17 cellular contexts compared by ENCODE assay signal in the genomic region with DNA sequence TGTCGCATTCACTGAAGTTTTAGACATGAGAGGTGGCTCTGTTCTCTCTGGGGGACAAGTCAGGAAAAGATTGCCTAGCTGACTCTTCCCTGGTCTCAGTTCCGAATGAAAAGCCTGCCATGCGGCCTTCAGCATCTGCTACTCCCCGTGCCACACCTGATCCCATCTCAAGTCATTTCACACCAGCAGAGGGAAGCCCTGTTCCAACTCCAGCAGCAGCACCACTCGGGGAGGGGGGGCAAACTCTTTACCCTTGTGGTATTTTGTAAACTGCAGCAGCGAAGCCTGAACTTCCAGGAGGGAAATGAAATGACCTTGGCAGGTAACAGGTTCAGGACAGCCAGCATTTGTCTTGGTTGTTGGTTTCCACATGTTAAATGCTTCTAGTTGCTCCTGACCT. TPM values are rescaled to one million over a fixed set of nuclear protein-coding genes. Genes with fewer than 3 reads are reported as not detected.
DNase-seq lines count a peak whose midpoint lies in the region; ATAC-seq, FAIRE-seq and TF ChIP-seq lines count a peak whose summit lies in the region.
"Had no signal": no experiment of that assay in that cellular context is flagged by ENCODE, and none has a peak within 500 bp of the region (broad histone marks: within the 10 kb centered on the region; RNA-seq: fewer than 3 reads in every experiment).

No MANE protein-coding gene starts in this region.

- DNase-seq in SK-N-SH (no peak), K562 (ENCODE audit: extremely low read depth in 1 of 4, low spot score in 3 of 4) (no peak), glutamatergic neuron (no peak), upper lobe of right lung (no peak), natural killer cell (no peak), glomerular visceral epithelial cell (ENCODE audit: extremely low spot score) (no peak)
- DNase-seq: ACHN; activated naive CD4-positive, alpha-beta T cell treated with anti-CD3 and anti-CD28 coated beads, Interleukin-2, amount 50 U/mL, for 16 hours; activated T-cell treated with anti-CD3 and anti-CD28 coated beads for 4 hours; NCI-H510A; stimulated activated CD4-positive, alpha-beta T cell treated with anti-CD3 and anti-CD28 coated beads, Interleukin-15, amount 100 ng/mL, for 24 hours; stimulated activated naive CD4-positive, alpha-beta T cell had no signal

- peaks cover 6% of the 10 kb centered on the region; the same call in 1 of the 2 replicates for H3K79me2 ChIP-seq in SK-N-SH (ENCODE audit: insufficient read depth)
- H3K79me2 ChIP-seq in K562 (ENCODE audit: control insufficient read depth, insufficient read depth, low read length): no peaks in the 10 kb centered on the region

- peaks cover 16 to 27% of the 10 kb centered on the region in 2 experiments for H3K36me3 ChIP-seq in SK-N-SH (replicated peaks in 1 of 2; ENCODE audit: control insufficient read depth in 1 of 2, insufficient read depth in 2 of 2, low read length in 1 of 2)
- H3K36me3 ChIP-seq in K562 (ENCODE audit: control insufficient read depth, insufficient read depth, low read length): peaks cover 72% of the 10 kb centered on the region
- H3K36me3 ChIP-seq in upper lobe of right lung: peaks cover 5% of the 10 kb centered on the region

- no peak overlapping the region for H3K27ac ChIP-seq in SK-N-SH (ENCODE audit: low read depth in 2 of 2, low read length in 1 of 2)
- no peak overlapping the region for H3K27ac ChIP-seq in K562 (ENCODE audit: extremely low read depth, low read depth, low read length)
- H3K27ac ChIP-seq in upper lobe of right lung: no peak overlapping the region
- H3K27ac ChIP-seq: PC-9 had no signal

- H3K4me3 Mint-ChIP-seq in glutamatergic neuron (ENCODE audit: unreplicated experiment): peak overlapping the region; percentile 18
- H3K4me3 Mint-ChIP-seq in natural killer cell: no peak overlapping the region

- intact Hi-C loops in K562 (cut with micrococcal nuclease) (no loop called here), upper lobe of right lung (cut with DNase I) (no loop called here), natural killer cell (cut with micrococcal nuclease) (no loop called here)

- peak; percentile 36 for TF ChIP-seq RAD21 in SK-N-SH (IDR thresholded peaks at IDR 0.05; ENCODE audit: low read length)
- TF ChIP-seq RAD21 in K562 (CRISPR knock-in tag; conservative IDR thresholded peaks at IDR 0.05 in 1 of 2, IDR thresholded peaks at IDR 0.05 in 1 of 2): no peak

- H3K9me2 ChIP-seq in SK-N-SH: no peaks in the 10 kb centered on the region

- H3K4me1 Mint-ChIP-seq in glutamatergic neuron (ENCODE audit: low read depth, unreplicated experiment): peaks cover 75% of the 10 kb centered on the region
- H3K4me1 Mint-ChIP-seq in natural killer cell: peaks cover 0 to 8% of the 10 kb centered on the region in 2 donors

- H3K9me3 Mint-ChIP-seq in glutamatergic neuron (ENCODE audit: unreplicated experiment) (peaks cover 28% of the 10 kb centered on the region), natural killer cell (no peaks in the 10 kb centered on the region)

- H3K36me3 Mint-ChIP-seq in glutamatergic neuron (ENCODE audit: unreplicated experiment) (no peaks in the 10 kb centered on the region), natural killer cell (no peaks in the 10 kb centered on the region)

- no peak overlapping the region for H3K9ac ChIP-seq in SK-N-SH
- no peak overlapping the region for H3K9ac ChIP-seq in K562 (ENCODE audit: insufficient read depth in 1 of 2, low read depth in 2 of 2, low read length in 2 of 2)

- no peaks in the 10 kb centered on the region for H3K9me3 ChIP-seq in SK-N-SH
- no peaks in the 10 kb centered on the region for H3K9me3 ChIP-seq in K562 (replicated peaks; ENCODE audit: control insufficient read depth, insufficient read depth, low read depth, low read length)
- no peaks in the 10 kb centered on the region for H3K9me3 ChIP-seq in upper lobe of right lung

- POLR2A ChIA-PET in SK-N-SH (lab: Yijun Ruan, JAX) (interaction anchor here (1.5 kb wide), 1 partner anchor 149 kb away, joined by 3 read pairs; no protein-coding TSS in a partner anchor), K562 (lab: Yijun Ruan, JAX) (interaction anchor here (1.4 to 1.5 kb wide), 2 partner anchors 19 to 34 kb away, joined by 4 read pairs; no protein-coding TSS in a partner anchor)

- H3K27me3 Mint-ChIP-seq in glutamatergic neuron (ENCODE audit: unreplicated experiment) (peaks cover 13% of the 10 kb centered on the region), natural killer cell (ENCODE audit: low read depth in 2 of 2) (no peaks in the 10 kb centered on the region)

- TF ChIP-seq EP300 in SK-N-SH (IDR thresholded peaks at IDR 0.05; ENCODE audit: borderline replicate concordance in 1 of 2, low read depth in 1 of 2, low read length in 1 of 2): no peak
- no peak for TF ChIP-seq EP300 in K562 (IDR thresholded peaks at IDR 0.05; ENCODE audit: low read length)

- no peak overlapping the region for H2AFZ ChIP-seq in SK-N-SH (ENCODE audit: low read depth)
- H2AFZ ChIP-seq in K562 (ENCODE audit: low read depth, low read length): no peak overlapping the region
- H2AFZ ChIP-seq: PC-9 had no signal

- FAIRE-seq in K562 (lab: Jason Lieb, UNC): no peak
- FAIRE-seq: astrocyte had no signal

- H3K4me3 ChIP-seq in SK-N-SH (ENCODE audit: low read depth in 2 of 2, low read length in 1 of 2) (no peak overlapping the region), K562 (no peak overlapping the region), upper lobe of right lung (no peak overlapping the region)
- H3K4me3 ChIP-seq: PC-9 had no signal

- no peaks in the 10 kb centered on the region for H3K27me3 ChIP-seq in SK-N-SH (ENCODE audit: insufficient read depth)
- no peaks in the 10 kb centered on the region for H3K27me3 ChIP-seq in K562 (ENCODE audit: control insufficient read depth in 2 of 2, insufficient read depth in 2 of 2, low read length in 2 of 2)
- no peaks in the 10 kb centered on the region for H3K27me3 ChIP-seq in upper lobe of right lung

- peak overlapping the region; percentile 4 for H3K27ac Mint-ChIP-seq in glutamatergic neuron (ENCODE audit: unreplicated experiment)
- no peak overlapping the region for H3K27ac Mint-ChIP-seq in natural killer cell

- H3K4me2 ChIP-seq in SK-N-SH (no peak overlapping the region), K562 (ENCODE audit: insufficient read depth, low read length) (no peak overlapping the region)
- H3K4me2 ChIP-seq: PC-9 had no signal

- 90% methylated on average over 6 of the region's 6 CpGs for WGBS in SK-N-SH (ENCODE audit: low lambda C conversion rate)
- 84% methylated on average over 6 of the region's 6 CpGs for WGBS in K562 (ENCODE audit: insufficient coverage, low coverage, missing lambda C conversion rate)

- TF ChIP-seq CTCF in SK-N-SH (IDR thresholded peaks at IDR 0.05) (no peak), K562 (IDR thresholded peaks at IDR 0.05 in 2 of 3, conservative IDR thresholded peaks at IDR 0.05 in 1 of 3; ENCODE audit: insufficient read depth in 2 of 3, low read depth in 1 of 3, low read length in 3 of 3) (no peak), glutamatergic neuron (IDR thresholded peaks at IDR 0.05; ENCODE audit: partially characterized antibody, unreplicated experiment) (no peak), upper lobe of right lung (IDR thresholded peaks at IDR 0.05) (no peak), natural killer cell (IDR thresholded peaks at IDR 0.05) (no peak)

- in situ Hi-C loops in K562 (cut with MboI): no loop called here

- ATAC-seq in SK-N-SH treated with all-trans-retinoic acid at 6 μM for 48 hours: no peak
- ATAC-seq in K562: no peak
- peak; percentile 54 for ATAC-seq in upper lobe of right lung
- ATAC-seq in natural killer cell: no peak
- ATAC-seq in GM19455 (IDR thresholded peaks at IDR 0.05; ENCODE audit: unreplicated experiment): no peak

- CTCF ChIA-PET in SK-N-SH (lab: Yijun Ruan, JAX) (interaction anchor here (0.6 to 7.6 kb wide), 9 partner anchors 12 to 721 kb away, joined by 3 to 63 read pairs (median 5); partner anchors contain the start of gene LRRC4), K562 (lab: Yijun Ruan, JAX; ENCODE audit: low intra/inter-chr PET ratio) (no interaction called here)

- H3F3A ChIP-seq in SK-N-SH (replicated peaks; ENCODE audit: insufficient read depth): peaks cover 23% of the 10 kb centered on the region

- no peak for TF ChIP-seq POLR2A in K562 (conservative IDR thresholded peaks at IDR 0.05)

- H3K4me1 ChIP-seq in SK-N-SH (ENCODE audit: control insufficient read depth in 1 of 2, insufficient read depth in 2 of 2, low read depth in 1 of 2, low read length in 1 of 2): peaks cover 24 to 42% of the 10 kb centered on the region in 2 experiments; a peak in 3 of 4 replicates
- peaks cover 0 to 8% of the 10 kb centered on the region in 2 experiments; a peak in 3 of 5 replicates for H3K4me1 ChIP-seq in K562 (replicated peaks in 1 of 2; ENCODE audit: control insufficient read depth in 2 of 2, insufficient read depth in 2 of 2, low read length in 2 of 2)
- H3K4me1 ChIP-seq in upper lobe of right lung: peaks cover 29% of the 10 kb centered on the region

- H3K9me1 ChIP-seq in K562 (ENCODE audit: control insufficient read depth, insufficient read depth, low read length): peaks cover 7% of the 10 kb centered on the region

- BruUV-seq in K562 (replicated peaks; lab: Mats Ljungman, UMichigan): no TSS peak

- H4K20me1 ChIP-seq in SK-N-SH (ENCODE audit: insufficient read depth) (peaks cover 38% of the 10 kb centered on the region), K562 (replicated peaks; ENCODE audit: control insufficient read depth, insufficient read depth, low read length) (0 out of 2 replicates have a peak, but pooled peaks cover 5% of the 10 kb centered on the region)

RNA-seq across cellular contexts. Expression of gene LRRC4, which starts 13.8 kb away (rescaled TPM):
- polyA plus RNA-seq in SK-N-SH (2012; rRNA removed) (0.44 and 0.58 TPM in 2 replicates), K562 (2011; rRNA removed) (not detected in 2 replicates), K562 (2014; fragmentation: Illumina TruSeq; extraction: Trizol) (not detected in 2 replicates), K562 (2014; fragmentation: Nextera tagmentation; extraction: Ambion mirVana) (under 1 TPM in 1 of 2 experiments, not detected in 1; 0.04 TPM), K562 (2014; rRNA removed) (0.11 TPM in 1 of 2 replicates, not detected in the other)
- 0.30 and 0.41 TPM in 2 replicates for polyA plus RNA-seq in SK-N-SH (2012; cell fraction: cytosol; rRNA removed)
- polyA plus RNA-seq in SK-N-SH (2012; cell fraction: nucleus; rRNA removed): 0.46 and 0.74 TPM in 2 replicates
- not detected in 2 replicates for total RNA-seq in K562 (2011; cell fraction: chromatin; rRNA removed; ENCODE audit: low replicate concordance)
- not detected in 2 replicates for total RNA-seq in K562 (2011; cell fraction: nucleolus; rRNA removed)
- not detected in 2 replicates for total RNA-seq in K562 (2011; cell fraction: nucleoplasm; rRNA removed)
- total RNA-seq in K562 (2014; rRNA removed) (not detected in 2 replicates), K562 (2014; rRNA removed; fragmentation: Illumina TruSeq; extraction: Trizol) (not detected in 2 replicates), K562 (2015; rRNA removed; fragmentation: Illumina TruSeq; extraction: Trizol) (not detected in 2 replicates), K562 (2021) (0.07 TPM in 1 of 2 replicates, not detected in the other), glutamatergic neuron (ENCODE audit: unreplicated experiment) (60.0 TPM), upper lobe of right lung (6.4 TPM), natural killer cell (1 to 10 TPM in 2 of 3 donors, under 1 TPM in 1; 0.79 to 2.4 (median 1.8) TPM)
- polyA plus RNA-seq in K562 (2011; cell fraction: cytosol; rRNA removed): not detected in 2 replicates
- not detected in 2 replicates for polyA plus RNA-seq in K562 (2011; cell fraction: nucleus; rRNA removed)
- 0.07 and 0.21 TPM in 2 replicates for polyA plus RNA-seq in K562 (2012)
- polyA minus RNA-seq in K562 (2011; rRNA and poly(A)+ RNA removed): not detected in 2 replicates
- polyA minus RNA-seq in K562 (2011; cell fraction: cytosol; rRNA and poly(A)+ RNA removed): not detected in 2 replicates
- polyA minus RNA-seq in K562 (2011; cell fraction: nucleus; rRNA and poly(A)+ RNA removed): not detected in 2 replicates
- total RNA-seq: HT1080 had no signal

Comparison
In these comparisons a context has a peak if more than half of its experiments do, and no peak if none do; other contexts are left out.
1. Of the 27 proteins assayed by ChIP-seq in both K562 and SK-N-SH: peak only in K562: none; only in SK-N-SH: RAD21 and SMC3; in both: none; in neither: 25.